Comparison of ENCODE assay signal across 10 cellular contexts in genomic region chrX:70508296-70508911, GRCh38.
A peak's percentile ranks its signal among the peaks of the same experiment; 100 is the strongest.
DNase-seq lines count a peak whose midpoint lies in the region; ATAC-seq and TF ChIP-seq lines count a peak whose summit lies in the region.
"Had no signal": no experiment of that assay in that cellular context is flagged by ENCODE, and none has a peak within 500 bp of the region (broad histone marks: within the 10 kb centered on the region; RNA-seq: fewer than 3 reads in every experiment).

No MANE protein-coding gene starts in this region.

- H3K27ac ChIP-seq in heart left ventricle = no peak overlapping the region
- H3K27ac ChIP-seq: uterus had no signal

- intact Hi-C loops in heart left ventricle (cut with DNase I) = no loop called here

- DNase-seq in Daoy (ENCODE audit: low read depth) (peak; percentile 5), NCI-H69 (lab: John Stamatoyannopoulos, UW) (peak; percentile 39), fibroblast of mammary gland (ENCODE audit: low read depth) (peak; percentile 7), HK-2 (ENCODE audit: unreplicated experiment) (no peak), NOMO-1 treated with dmso at 0.1 percent for 144 hours (lab: John Stamatoyannopoulos, UW; ENCODE audit: unreplicated experiment) (no peak), heart left ventricle (no peak)
- no peak for DNase-seq in stimulated activated CD4-positive, alpha-beta T cell treated with anti-CD3 and anti-CD28 coated beads, Interleukin-2, amount 100 ng/mL, for 48 hours
- DNase-seq: NCI-H1092, uterus had no signal

- ATAC-seq in GM21786 (IDR thresholded peaks at IDR 0.05; ENCODE audit: unreplicated experiment) (peak; percentile 41), heart left ventricle (no peak)

- TF ChIP-seq CTCF in fibroblast of mammary gland (conservative IDR thresholded peaks at IDR 0.05; ENCODE audit: control insufficient read depth, insufficient read depth, low read depth, low read length) = no peak
- TF ChIP-seq CTCF in heart left ventricle (IDR thresholded peaks at IDR 0.05) = no peak

- H3K9me3 ChIP-seq in heart left ventricle = no peaks in the 10 kb centered on the region
- H3K9me3 ChIP-seq: uterus had no signal

- H3K4me3 ChIP-seq in fibroblast of mammary gland (ENCODE audit: control insufficient read depth, low read depth, low read length) (no peak overlapping the region), heart left ventricle (no peak overlapping the region)
- H3K4me3 ChIP-seq: uterus had no signal

- WGBS in heart left ventricle, 4 donors = 30 to 50% (median 35%) methylated on average over 6 of the region's 6 CpGs

- H3K4me1 ChIP-seq in heart left ventricle = no peaks in the 10 kb centered on the region
- H3K4me1 ChIP-seq: uterus had no signal

- H3K27me3 ChIP-seq in heart left ventricle = peaks cover 0 to 4% (median 0%) of the 10 kb centered on the region in 9 donors
- H3K27me3 ChIP-seq: uterus had no signal

- TF ChIP-seq POLR2A in heart left ventricle (IDR thresholded peaks at IDR 0.05) = no peak

- no peaks in the 10 kb centered on the region for H3K36me3 ChIP-seq in heart left ventricle
- H3K36me3 ChIP-seq: uterus had no signal

Comparison
In these comparisons a context has a peak if more than half of its experiments do, and no peak if none do; other contexts are left out.
1. DNase-seq: peak in Daoy (single experiment), NCI-H69 (single experiment) and fibroblast of mammary gland (single experiment); none in HK-2 (single experiment), NOMO-1 treated with dmso at 0.1 percent for 144 hours (single experiment), heart left ventricle (0 of 5) and stimulated activated CD4-positive, alpha-beta T cell treated with anti-CD3 and anti-CD28 coated beads, Interleukin-2, amount 100 ng/mL, for 48 hours (0 of 2).